In genomic region chr11:120180571-120181445, GRCh38 we compare ENCODE assay signal across 12 cellular contexts. TPM values are rescaled to one million over a fixed set of nuclear protein-coding genes. Genes with fewer than 3 reads are reported as not detected.
DNase-seq lines count a peak whose midpoint lies in the region; ATAC-seq and TF ChIP-seq lines count a peak whose summit lies in the region.
"Had no signal": no experiment of that assay in that cellular context is flagged by ENCODE, and none has a peak within 500 bp of the region (broad histone marks: within the 10 kb centered on the region; RNA-seq: fewer than 3 reads in every experiment).

No MANE protein-coding gene starts in this region.

- intact Hi-C loops in thyroid gland (cut with DNase I): no loop called here

- TF ChIP-seq CTCF in fibroblast of the aortic adventitia (IDR thresholded peaks at IDR 0.05; ENCODE audit: insufficient read depth, low read length): no peak
- peak; percentile 38 for TF ChIP-seq CTCF in osteoblast (IDR thresholded peaks at IDR 0.05; ENCODE audit: extremely low read depth, low read depth, low read length)
- no peak for TF ChIP-seq CTCF in thyroid gland (IDR thresholded peaks at IDR 0.05)

- no peaks in the 10 kb centered on the region for H4K20me1 ChIP-seq in osteoblast (ENCODE audit: insufficient read depth, low read length)

- 73 to 79% methylated on average over 12 to 13 of the region's 13 CpGs for WGBS in thyroid gland, 2 donors

- DNase-seq in EH (ENCODE audit: low read depth) (peak; percentile 68), fibroblast of the aortic adventitia (ENCODE audit: low read depth) (peak; percentile 58), osteoblast (ENCODE audit: insufficient read length, low spot score, missing footprints) (no peak), DMS53 (lab: John Stamatoyannopoulos, UW) (no peak), OCI-M1 (lab: John Stamatoyannopoulos, UW) (no peak), thyroid gland (no peak), NCI-H82 (lab: John Stamatoyannopoulos, UW) (no peak)
- DNase-seq: activated CD4-positive, alpha-beta T cell treated with anti-CD3 and anti-CD28 coated beads for 4 hours; NCI-H1694 treated with DMSO at 0.1 percent for 48 hours had no signal

- no peak for TF ChIP-seq POLR2A in thyroid gland (IDR thresholded peaks at IDR 0.05)

- no peaks in the 10 kb centered on the region for H3K27me3 ChIP-seq in osteoblast (ENCODE audit: insufficient read depth, low read length)
- H3K27me3 ChIP-seq in thyroid gland: no peaks in the 10 kb centered on the region
- H3K27me3 ChIP-seq: right lobe of liver had no signal

- H3K27ac ChIP-seq in osteoblast (ENCODE audit: low read depth, low read length) (peak overlapping the region; percentile 48), thyroid gland (peak overlapping the region in 1 of 3 donors; percentile 35)
- H3K27ac ChIP-seq: right lobe of liver, tibial artery had no signal

- H3K79me2 ChIP-seq in osteoblast (ENCODE audit: insufficient read depth, low read length): no peaks in the 10 kb centered on the region

- H3K36me3 ChIP-seq in osteoblast (ENCODE audit: insufficient read depth, low read length) (no peaks in the 10 kb centered on the region), thyroid gland (no peaks in the 10 kb centered on the region)
- H3K36me3 ChIP-seq: right lobe of liver, tibial artery had no signal

- H3K9me3 ChIP-seq in osteoblast (ENCODE audit: low read depth, low read length) (no peaks in the 10 kb centered on the region), thyroid gland (no peaks in the 10 kb centered on the region)
- H3K9me3 ChIP-seq: right lobe of liver, tibial artery had no signal

- peaks cover 5% of the 10 kb centered on the region for H3K4me1 ChIP-seq in osteoblast (ENCODE audit: insufficient read depth, low read length)
- peaks cover 0 to 34% of the 10 kb centered on the region in 2 donors for H3K4me1 ChIP-seq in thyroid gland

- H3K4me2 ChIP-seq in osteoblast (ENCODE audit: insufficient read depth, low read length): no peak overlapping the region

- H3K4me3 ChIP-seq in fibroblast of the aortic adventitia (ENCODE audit: low read depth, low read length) (no peak overlapping the region), osteoblast (ENCODE audit: insufficient read depth, low read length) (no peak overlapping the region), thyroid gland (replicated peaks in 1 of 3) (no peak overlapping the region)
- H3K4me3 ChIP-seq: right lobe of liver, tibial artery had no signal

- no peak overlapping the region for H2AFZ ChIP-seq in osteoblast (ENCODE audit: low read length)

- peak; percentile 35; the same call in 2 of the 3 replicates for ATAC-seq in SK-N-SH treated with all-trans-retinoic acid at 6 μM for 48 hours
- ATAC-seq: right lobe of liver had no signal

TF ChIP-seq in SK-N-SH treated with all-trans-retinoic acid at 6 μM for 48 hours, 23 proteins besides CTCF, POLR2A, EP300 and RAD21:
- TF ChIP-seq BACH2 (CRISPR knock-in tag; IDR thresholded peaks at IDR 0.05; ENCODE audit: borderline replicate concordance) (no peak), CSRNP3 (CRISPR knock-in tag; IDR thresholded peaks at IDR 0.05) (no peak), CREB5 (CRISPR knock-in tag; IDR thresholded peaks at IDR 0.05; ENCODE audit: low read depth) (no peak), GLIS3 (CRISPR knock-in tag; IDR thresholded peaks at IDR 0.05) (no peak), TSHZ2 (CRISPR knock-in tag; IDR thresholded peaks at IDR 0.05) (no peak), SNAI2 (CRISPR knock-in tag; IDR thresholded peaks at IDR 0.05) (no peak), ISL1 (CRISPR knock-in tag; IDR thresholded peaks at IDR 0.05) (no peak)

RNA-seq across cellular contexts. Expression of gene OAF, which starts 30.0 kb away (rescaled TPM):
- 39.4 and 58.6 TPM in 2 replicates for total RNA-seq in fibroblast of the aortic adventitia (ENCODE audit: low replicate concordance)
- 7.2 and 10.3 TPM in 2 replicates for total RNA-seq in osteoblast
- 10 to 100 TPM; 31.7 to 77.1 (median 36.2) TPM for total RNA-seq in thyroid gland

RNA-seq across cellular contexts. Expression of gene TRIM29, which starts 42.9 kb away (rescaled TPM):
- total RNA-seq in fibroblast of the aortic adventitia (ENCODE audit: low replicate concordance) (not detected in 2 replicates), osteoblast (under 0.01 and 0.36 TPM in 2 replicates), thyroid gland (1 to 10 TPM in 3 of 4 donors, not detected in 1; 1.4 to 3.7 (median 1.6) TPM)

RNA-seq across cellular contexts. Expression of gene POU2F3, which starts 59.1 kb away (rescaled TPM):
- total RNA-seq in fibroblast of the aortic adventitia (ENCODE audit: low replicate concordance) (0.36 and 0.90 TPM in 2 replicates), osteoblast (under 0.01 TPM in 1 of 2 replicates, not detected in the other), thyroid gland (1 to 10 TPM; 1.2 to 2.3 (median 1.8) TPM)
- total RNA-seq: right lobe of liver had no signal

Comparison
In these comparisons a context has a peak if more than half of its experiments do, and no peak if none do; other contexts are left out.
1. DNase-seq: peak in EH (single experiment) and fibroblast of the aortic adventitia (single experiment); none in osteoblast (single experiment), DMS53 (single experiment), OCI-M1 (single experiment), thyroid gland (0 of 2) and NCI-H82 (single experiment).